Comparison of ENCODE assay signal across 1 cellular context in the genomic region with DNA sequence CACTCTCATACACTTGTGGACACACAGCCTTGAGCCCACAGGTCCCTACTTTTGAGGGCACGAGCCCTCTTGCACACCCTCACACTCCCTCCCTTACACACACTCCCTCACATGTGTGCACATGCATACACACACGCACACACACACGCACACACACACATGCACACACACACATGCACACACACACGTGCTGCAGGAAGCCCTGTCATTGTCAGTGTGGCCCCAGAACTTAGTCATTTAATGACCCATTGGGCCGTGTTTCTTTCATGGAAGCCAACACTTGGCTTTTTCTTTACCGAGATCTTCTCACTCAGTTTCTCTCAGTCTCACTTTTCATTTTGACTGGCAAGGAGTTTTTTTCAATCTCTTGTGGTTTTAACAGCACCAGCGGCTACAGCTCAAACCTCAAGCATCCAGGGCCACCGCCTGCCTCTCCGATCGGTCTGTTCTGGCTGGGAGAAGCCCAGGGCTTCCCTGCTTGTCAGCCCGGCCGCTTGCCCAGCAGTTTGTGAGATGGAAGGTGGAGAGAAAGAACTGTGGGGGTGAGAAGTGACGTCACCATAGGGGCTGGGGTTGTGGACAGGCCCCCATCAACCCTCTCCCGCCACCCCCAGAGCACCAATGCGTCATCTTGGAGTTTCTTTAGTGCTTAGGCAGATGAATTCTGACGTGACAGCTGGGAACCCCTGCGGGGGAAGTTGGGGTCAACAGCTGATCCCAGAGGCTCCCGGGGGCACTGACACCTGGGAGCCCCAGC.
A peak's percentile ranks its signal among the peaks of the same experiment; 100 is the strongest.
TF ChIP-seq lines count a peak whose summit lies in the region.

No MANE protein-coding gene starts in this region.

TF ChIP-seq in GM12878, 131 proteins besides CTCF, POLR2A, EP300 and RAD21 (continued from another document and continues in another):
- TF ChIP-seq RELA (IDR thresholded peaks at IDR 0.05; ENCODE audit: borderline replicate concordance, partially characterized antibody) (peak; percentile 13), HDAC6 (IDR thresholded peaks at IDR 0.05; ENCODE audit: unreplicated experiment) (no peak), BACH1 (IDR thresholded peaks at IDR 0.05; ENCODE audit: borderline replicate concordance) (peak; percentile 65), MXI1 (IDR thresholded peaks at IDR 0.05; ENCODE audit: low read depth, low read length) (peak; percentile 89; the same call in 1 of the 2 replicates), SMC3 (IDR thresholded peaks at IDR 0.05; ENCODE audit: borderline replicate concordance, low read length) (0 out of 2 replicates have a peak, but pooled peaks have one; percentile 11), SP1 (IDR thresholded peaks at IDR 0.05; ENCODE audit: low read depth, low read length) (peak; percentile 61), CBFB (IDR thresholded peaks at IDR 0.05; ENCODE audit: low read depth) (peak; percentile 94), ZBED1 (IDR thresholded peaks at IDR 0.05; ENCODE audit: borderline replicate concordance) (peak; percentile 95), POLR2AphosphoS5 (IDR thresholded peaks at IDR 0.05; ENCODE audit: low read length) (peak; percentile 52; the same call in 1 of the 2 replicates), BHLHE40 (IDR thresholded peaks at IDR 0.05; ENCODE audit: borderline replicate concordance in 1 of 2, low read depth in 2 of 2, low read length in 1 of 2) (peak; percentile 99), MEF2A (IDR thresholded peaks at IDR 0.05; ENCODE audit: insufficient read depth, low read depth, low read length) (peak; percentile 66; the same call in 1 of the 2 replicates), IRF4 (IDR thresholded peaks at IDR 0.05; ENCODE audit: low read depth, low read length) (peak; percentile 93), CHD2 (IDR thresholded peaks at IDR 0.05; ENCODE audit: borderline replicate concordance, low read depth, low read length) (peak; percentile 44; the same call in 1 of the 2 replicates), YY1 (IDR thresholded peaks at IDR 0.05; ENCODE audit: low read depth, low read length) (peak; percentile 39), ZSCAN29 (IDR thresholded peaks at IDR 0.05) (no peak), SUZ12 (IDR thresholded peaks at IDR 0.05; ENCODE audit: unreplicated experiment) (no peak), SMARCA5 (IDR thresholded peaks at IDR 0.05) (peak; percentile 77), BCL11A (IDR thresholded peaks at IDR 0.05; ENCODE audit: low read depth, low read length) (peak; percentile 86), CREM (IDR thresholded peaks at IDR 0.05; ENCODE audit: low read depth) (peak; percentile 95), EED (IDR thresholded peaks at IDR 0.05; ENCODE audit: low read depth) (peak; percentile 96), SMAD1 (IDR thresholded peaks at IDR 0.05; ENCODE audit: low read depth, partially characterized antibody) (peak; percentile 40), TCF3 (IDR thresholded peaks at IDR 0.05; ENCODE audit: borderline replicate concordance, insufficient read depth, low read depth, low read length) (peak; percentile 90; the same call in 1 of the 2 replicates), GATAD2B (conservative IDR thresholded peaks at IDR 0.05; ENCODE audit: low read depth) (peak; percentile 55), MEF2B (IDR thresholded peaks at IDR 0.05; ENCODE audit: partially characterized antibody, poor library complexity, severe bottlenecking) (peak; percentile 85), IKZF1 (conservative IDR thresholded peaks at IDR 0.05) (peak; percentile 95), KLF5 (IDR thresholded peaks at IDR 0.05; ENCODE audit: partially characterized antibody) (no peak), STAT1 (conservative IDR thresholded peaks at IDR 0.05) (no peak), IKZF2 (IDR thresholded peaks at IDR 0.05) (peak; percentile 97 to 98), ZZZ3 (IDR thresholded peaks at IDR 0.05; ENCODE audit: control insufficient read depth, insufficient read length, low read depth) (no peak), MYC (IDR thresholded peaks at IDR 0.05; ENCODE audit: insufficient read depth, insufficient read length, insufficient replicate concordance, low read length, severe bottlenecking) (peak; percentile 92), EGR1 (IDR thresholded peaks at IDR 0.05; ENCODE audit: borderline replicate concordance in 1 of 2, low read depth in 2 of 2, low read length in 2 of 2) (peak in 1 of 2 experiments; percentile 72; a peak in 2 of 3 replicates), SREBF1 (IDR thresholded peaks at IDR 0.05; ENCODE audit: low read length) (no peak)
- TF ChIP-seq, protein P1, sequence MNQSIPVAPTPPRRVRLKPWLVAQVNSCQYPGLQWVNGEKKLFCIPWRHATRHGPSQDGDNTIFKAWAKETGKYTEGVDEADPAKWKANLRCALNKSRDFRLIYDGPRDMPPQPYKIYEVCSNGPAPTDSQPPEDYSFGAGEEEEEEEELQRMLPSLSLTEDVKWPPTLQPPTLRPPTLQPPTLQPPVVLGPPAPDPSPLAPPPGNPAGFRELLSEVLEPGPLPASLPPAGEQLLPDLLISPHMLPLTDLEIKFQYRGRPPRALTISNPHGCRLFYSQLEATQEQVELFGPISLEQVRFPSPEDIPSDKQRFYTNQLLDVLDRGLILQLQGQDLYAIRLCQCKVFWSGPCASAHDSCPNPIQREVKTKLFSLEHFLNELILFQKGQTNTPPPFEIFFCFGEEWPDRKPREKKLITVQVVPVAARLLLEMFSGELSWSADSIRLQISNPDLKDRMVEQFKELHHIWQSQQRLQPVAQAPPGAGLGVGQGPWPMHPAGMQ (IDR thresholded peaks at IDR 0.05; ENCODE audit: borderline replicate concordance), result 0 out of 2 replicates have a peak, but pooled peaks have one; percentile 4
- TF ChIP-seq, protein P2, sequence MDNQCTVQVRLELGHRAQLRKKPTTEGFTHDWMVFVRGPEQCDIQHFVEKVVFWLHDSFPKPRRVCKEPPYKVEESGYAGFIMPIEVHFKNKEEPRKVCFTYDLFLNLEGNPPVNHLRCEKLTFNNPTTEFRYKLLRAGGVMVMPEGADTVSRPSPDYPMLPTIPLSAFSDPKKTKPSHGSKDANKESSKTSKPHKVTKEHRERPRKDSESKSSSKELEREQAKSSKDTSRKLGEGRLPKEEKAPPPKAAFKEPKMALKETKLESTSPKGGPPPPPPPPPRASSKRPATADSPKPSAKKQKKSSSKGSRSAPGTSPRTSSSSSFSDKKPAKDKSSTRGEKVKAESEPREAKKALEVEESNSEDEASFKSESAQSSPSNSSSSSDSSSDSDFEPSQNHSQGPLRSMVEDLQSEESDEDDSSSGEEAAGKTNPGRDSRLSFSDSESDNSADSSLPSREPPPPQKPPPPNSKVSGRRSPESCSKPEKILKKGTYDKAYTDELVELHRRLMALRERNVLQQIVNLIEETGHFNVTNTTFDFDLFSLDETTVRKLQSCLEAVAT (IDR thresholded peaks at IDR 0.05), result peak; percentile 93
- TF ChIP-seq, protein P3, sequence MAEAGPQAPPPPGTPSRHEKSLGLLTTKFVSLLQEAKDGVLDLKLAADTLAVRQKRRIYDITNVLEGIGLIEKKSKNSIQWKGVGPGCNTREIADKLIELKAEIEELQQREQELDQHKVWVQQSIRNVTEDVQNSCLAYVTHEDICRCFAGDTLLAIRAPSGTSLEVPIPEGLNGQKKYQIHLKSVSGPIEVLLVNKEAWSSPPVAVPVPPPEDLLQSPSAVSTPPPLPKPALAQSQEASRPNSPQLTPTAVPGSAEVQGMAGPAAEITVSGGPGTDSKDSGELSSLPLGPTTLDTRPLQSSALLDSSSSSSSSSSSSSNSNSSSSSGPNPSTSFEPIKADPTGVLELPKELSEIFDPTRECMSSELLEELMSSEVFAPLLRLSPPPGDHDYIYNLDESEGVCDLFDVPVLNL (IDR thresholded peaks at IDR 0.05; ENCODE audit: low read depth, low read length), result 0 out of 2 replicates have a peak, but pooled peaks have one; percentile 11
- TF ChIP-seq, protein P4, sequence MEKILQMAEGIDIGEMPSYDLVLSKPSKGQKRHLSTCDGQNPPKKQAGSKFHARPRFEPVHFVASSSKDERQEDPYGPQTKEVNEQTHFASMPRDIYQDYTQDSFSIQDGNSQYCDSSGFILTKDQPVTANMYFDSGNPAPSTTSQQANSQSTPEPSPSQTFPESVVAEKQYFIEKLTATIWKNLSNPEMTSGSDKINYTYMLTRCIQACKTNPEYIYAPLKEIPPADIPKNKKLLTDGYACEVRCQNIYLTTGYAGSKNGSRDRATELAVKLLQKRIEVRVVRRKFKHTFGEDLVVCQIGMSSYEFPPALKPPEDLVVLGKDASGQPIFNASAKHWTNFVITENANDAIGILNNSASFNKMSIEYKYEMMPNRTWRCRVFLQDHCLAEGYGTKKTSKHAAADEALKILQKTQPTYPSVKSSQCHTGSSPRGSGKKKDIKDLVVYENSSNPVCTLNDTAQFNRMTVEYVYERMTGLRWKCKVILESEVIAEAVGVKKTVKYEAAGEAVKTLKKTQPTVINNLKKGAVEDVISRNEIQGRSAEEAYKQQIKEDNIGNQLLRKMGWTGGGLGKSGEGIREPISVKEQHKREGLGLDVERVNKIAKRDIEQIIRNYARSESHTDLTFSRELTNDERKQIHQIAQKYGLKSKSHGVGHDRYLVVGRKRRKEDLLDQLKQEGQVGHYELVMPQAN (conservative IDR thresholded peaks at IDR 0.05), result 0 out of 2 replicates have a peak, but pooled peaks have one; percentile 30
- TF ChIP-seq, protein P5, sequence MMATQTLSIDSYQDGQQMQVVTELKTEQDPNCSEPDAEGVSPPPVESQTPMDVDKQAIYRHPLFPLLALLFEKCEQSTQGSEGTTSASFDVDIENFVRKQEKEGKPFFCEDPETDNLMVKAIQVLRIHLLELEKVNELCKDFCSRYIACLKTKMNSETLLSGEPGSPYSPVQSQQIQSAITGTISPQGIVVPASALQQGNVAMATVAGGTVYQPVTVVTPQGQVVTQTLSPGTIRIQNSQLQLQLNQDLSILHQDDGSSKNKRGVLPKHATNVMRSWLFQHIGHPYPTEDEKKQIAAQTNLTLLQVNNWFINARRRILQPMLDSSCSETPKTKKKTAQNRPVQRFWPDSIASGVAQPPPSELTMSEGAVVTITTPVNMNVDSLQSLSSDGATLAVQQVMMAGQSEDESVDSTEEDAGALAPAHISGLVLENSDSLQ (IDR thresholded peaks at IDR 0.05), result peak; percentile 90
- TF ChIP-seq, protein P6, sequence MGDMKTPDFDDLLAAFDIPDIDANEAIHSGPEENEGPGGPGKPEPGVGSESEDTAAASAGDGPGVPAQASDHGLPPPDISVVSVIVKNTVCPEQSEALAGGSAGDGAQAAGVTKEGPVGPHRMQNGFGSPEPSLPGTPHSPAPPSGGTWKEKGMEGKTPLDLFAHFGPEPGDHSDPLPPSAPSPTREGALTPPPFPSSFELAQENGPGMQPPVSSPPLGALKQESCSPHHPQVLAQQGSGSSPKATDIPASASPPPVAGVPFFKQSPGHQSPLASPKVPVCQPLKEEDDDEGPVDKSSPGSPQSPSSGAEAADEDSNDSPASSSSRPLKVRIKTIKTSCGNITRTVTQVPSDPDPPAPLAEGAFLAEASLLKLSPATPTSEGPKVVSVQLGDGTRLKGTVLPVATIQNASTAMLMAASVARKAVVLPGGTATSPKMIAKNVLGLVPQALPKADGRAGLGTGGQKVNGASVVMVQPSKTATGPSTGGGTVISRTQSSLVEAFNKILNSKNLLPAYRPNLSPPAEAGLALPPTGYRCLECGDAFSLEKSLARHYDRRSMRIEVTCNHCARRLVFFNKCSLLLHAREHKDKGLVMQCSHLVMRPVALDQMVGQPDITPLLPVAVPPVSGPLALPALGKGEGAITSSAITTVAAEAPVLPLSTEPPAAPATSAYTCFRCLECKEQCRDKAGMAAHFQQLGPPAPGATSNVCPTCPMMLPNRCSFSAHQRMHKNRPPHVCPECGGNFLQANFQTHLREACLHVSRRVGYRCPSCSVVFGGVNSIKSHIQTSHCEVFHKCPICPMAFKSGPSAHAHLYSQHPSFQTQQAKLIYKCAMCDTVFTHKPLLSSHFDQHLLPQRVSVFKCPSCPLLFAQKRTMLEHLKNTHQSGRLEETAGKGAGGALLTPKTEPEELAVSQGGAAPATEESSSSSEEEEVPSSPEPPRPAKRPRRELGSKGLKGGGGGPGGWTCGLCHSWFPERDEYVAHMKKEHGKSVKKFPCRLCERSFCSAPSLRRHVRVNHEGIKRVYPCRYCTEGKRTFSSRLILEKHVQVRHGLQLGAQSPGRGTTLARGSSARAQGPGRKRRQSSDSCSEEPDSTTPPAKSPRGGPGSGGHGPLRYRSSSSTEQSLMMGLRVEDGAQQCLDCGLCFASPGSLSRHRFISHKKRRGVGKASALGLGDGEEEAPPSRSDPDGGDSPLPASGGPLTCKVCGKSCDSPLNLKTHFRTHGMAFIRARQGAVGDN (IDR thresholded peaks at IDR 0.05), result peak; percentile 67; the same call in 1 of the 2 replicates
- TF ChIP-seq, protein P7, sequence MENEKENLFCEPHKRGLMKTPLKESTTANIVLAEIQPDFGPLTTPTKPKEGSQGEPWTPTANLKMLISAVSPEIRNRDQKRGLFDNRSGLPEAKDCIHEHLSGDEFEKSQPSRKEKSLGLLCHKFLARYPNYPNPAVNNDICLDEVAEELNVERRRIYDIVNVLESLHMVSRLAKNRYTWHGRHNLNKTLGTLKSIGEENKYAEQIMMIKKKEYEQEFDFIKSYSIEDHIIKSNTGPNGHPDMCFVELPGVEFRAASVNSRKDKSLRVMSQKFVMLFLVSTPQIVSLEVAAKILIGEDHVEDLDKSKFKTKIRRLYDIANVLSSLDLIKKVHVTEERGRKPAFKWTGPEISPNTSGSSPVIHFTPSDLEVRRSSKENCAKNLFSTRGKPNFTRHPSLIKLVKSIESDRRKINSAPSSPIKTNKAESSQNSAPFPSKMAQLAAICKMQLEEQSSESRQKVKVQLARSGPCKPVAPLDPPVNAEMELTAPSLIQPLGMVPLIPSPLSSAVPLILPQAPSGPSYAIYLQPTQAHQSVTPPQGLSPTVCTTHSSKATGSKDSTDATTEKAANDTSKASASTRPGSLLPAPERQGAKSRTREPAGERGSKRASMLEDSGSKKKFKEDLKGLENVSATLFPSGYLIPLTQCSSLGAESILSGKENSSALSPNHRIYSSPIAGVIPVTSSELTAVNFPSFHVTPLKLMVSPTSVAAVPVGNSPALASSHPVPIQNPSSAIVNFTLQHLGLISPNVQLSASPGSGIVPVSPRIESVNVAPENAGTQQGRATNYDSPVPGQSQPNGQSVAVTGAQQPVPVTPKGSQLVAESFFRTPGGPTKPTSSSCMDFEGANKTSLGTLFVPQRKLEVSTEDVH (IDR thresholded peaks at IDR 0.05; ENCODE audit: low read depth, partially characterized antibody), result peak; percentile 77
- TF ChIP-seq, protein P8, sequence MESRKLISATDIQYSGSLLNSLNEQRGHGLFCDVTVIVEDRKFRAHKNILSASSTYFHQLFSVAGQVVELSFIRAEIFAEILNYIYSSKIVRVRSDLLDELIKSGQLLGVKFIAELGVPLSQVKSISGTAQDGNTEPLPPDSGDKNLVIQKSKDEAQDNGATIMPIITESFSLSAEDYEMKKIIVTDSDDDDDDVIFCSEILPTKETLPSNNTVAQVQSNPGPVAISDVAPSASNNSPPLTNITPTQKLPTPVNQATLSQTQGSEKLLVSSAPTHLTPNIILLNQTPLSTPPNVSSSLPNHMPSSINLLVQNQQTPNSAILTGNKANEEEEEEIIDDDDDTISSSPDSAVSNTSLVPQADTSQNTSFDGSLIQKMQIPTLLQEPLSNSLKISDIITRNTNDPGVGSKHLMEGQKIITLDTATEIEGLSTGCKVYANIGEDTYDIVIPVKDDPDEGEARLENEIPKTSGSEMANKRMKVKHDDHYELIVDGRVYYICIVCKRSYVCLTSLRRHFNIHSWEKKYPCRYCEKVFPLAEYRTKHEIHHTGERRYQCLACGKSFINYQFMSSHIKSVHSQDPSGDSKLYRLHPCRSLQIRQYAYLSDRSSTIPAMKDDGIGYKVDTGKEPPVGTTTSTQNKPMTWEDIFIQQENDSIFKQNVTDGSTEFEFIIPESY (IDR thresholded peaks at IDR 0.05), result peak; percentile 78
